9 cellular contexts compared by ENCODE assay signal in the genomic region with DNA sequence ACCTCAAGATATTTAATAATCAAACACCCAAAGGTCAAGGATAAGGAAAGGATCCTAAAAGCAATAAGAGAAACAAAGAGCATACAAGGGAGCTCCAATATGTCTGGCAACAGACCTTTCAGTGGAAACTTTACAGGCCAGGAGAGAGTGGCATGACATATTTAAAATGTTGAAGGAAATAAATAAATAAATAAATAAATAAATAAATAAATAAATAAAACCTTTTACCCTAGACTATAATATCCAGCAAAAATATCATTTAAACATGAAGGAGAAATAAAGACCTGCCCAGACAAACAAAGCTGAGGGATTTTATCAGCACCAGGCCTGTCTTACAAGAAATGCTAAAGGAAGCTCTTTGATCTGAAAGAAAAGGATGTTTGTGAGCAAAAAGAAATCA.
"Had no signal": no experiment of that assay in that cellular context is flagged by ENCODE, and none has a peak within 500 bp of the region (broad histone marks: within the 10 kb centered on the region; RNA-seq: fewer than 3 reads in every experiment).

No MANE protein-coding gene starts in this region.

- H3K27ac Mint-ChIP-seq: GM23338, H9 had no signal

- FAIRE-seq: H1, H54, HTR-8/SVneo, K562 had no signal

- DNase-seq: H9, HCEC 1CT, IMR-90, KG1 had no signal

- H3K4me2 ChIP-seq: GM23338 had no signal

- H3K4me3 Mint-ChIP-seq: GM23338, H9 had no signal

- H3K4me3 ChIP-seq: GM23338, K562 had no signal

- ATAC-seq: GM23338, K562 had no signal
